ENCODE assay signal across 29 cellular contexts in the genomic region with DNA sequence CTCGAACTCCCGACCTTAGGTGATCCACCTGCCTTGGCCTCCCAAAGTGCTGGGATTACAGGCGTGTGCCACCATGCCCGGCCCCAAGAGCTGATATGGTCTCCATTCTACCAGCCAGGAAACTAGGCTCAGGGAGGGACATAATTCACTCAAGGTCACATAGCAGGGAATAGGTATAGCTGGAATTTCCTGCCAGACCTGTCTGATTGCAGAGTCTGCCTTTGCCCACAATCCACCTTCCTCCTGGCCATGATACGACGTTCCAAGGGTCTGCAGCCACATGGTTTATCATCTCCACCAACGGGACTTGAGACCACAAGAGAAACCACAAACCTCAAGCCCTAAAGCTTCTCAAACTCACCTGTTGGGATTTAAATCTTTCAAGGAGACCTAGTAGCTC. TPM values are rescaled to one million over a fixed set of nuclear protein-coding genes. Genes with fewer than 3 reads are reported as not detected.
"Had no signal": no experiment of that assay in that cellular context is flagged by ENCODE, and none has a peak within 500 bp of the region (broad histone marks: within the 10 kb centered on the region; RNA-seq: fewer than 3 reads in every experiment).

No MANE protein-coding gene starts in this region.

- ATAC-seq: activated CD8-positive, alpha-beta T cell treated with anti-CD3 and anti-CD28 coated beads, Interleukin-2, amount 10 ng/mL, durations not matched to agents 7 days and 5 days; gastrocnemius medialis; left cardiac atrium; natural killer cell treated with Interleukin-12 subunit alpha and Interleukin-12 subunit beta and Interleukin-15 and Interleukin-18, amount 100 ng/mL, for 72 hours; stimulated activated memory B cell treated with anti-CD40 and anti-IgM and Interleukin-4, amounts not matched to agents 10 μg/mL and 1 μg/mL and 100 μg/mL, for 72 hours had no signal

- H3K36me3 Mint-ChIP-seq: activated naive CD8-positive, alpha-beta T cell; natural killer cell treated with Interleukin-12 subunit alpha and Interleukin-12 subunit beta and Interleukin-15 and Interleukin-18, amount 100 ng/mL, for 72 hours; stimulated activated memory B cell treated with anti-CD40 and anti-IgM and Interleukin-4, amounts not matched to agents 10 μg/mL and 1 μg/mL and 100 μg/mL, for 72 hours had no signal

- H3K4me3 ChIP-seq: adrenal gland, ascending aorta, esophagus squamous epithelium, gastrocnemius medialis, sigmoid colon, smooth muscle cell had no signal

- DNase-seq: activated CD4-positive, alpha-beta T cell treated with anti-CD3 and anti-CD28 coated beads, Interleukin-2, amount 50 U/mL, for 1 hour; activated CD4-positive, CD25-positive, alpha-beta regulatory T cell treated with anti-CD3 and anti-CD28 coated beads, Interleukin-2, amount 50 U/mL, for 72 hours; activated CD8-positive, alpha-beta T cell treated with anti-CD3 and anti-CD28 coated beads, Interleukin-2, amount 10 ng/mL, durations not matched to agents 7 days and 5 days; activated naive CD4-positive, alpha-beta T cell; activated T-cell treated with anti-CD3 and anti-CD28 coated beads, Interleukin-2, amount 50 U/mL, for 1 hour; adrenal gland; brain microvascular endothelial cell; caudate nucleus; dermis blood vessel endothelial cell; effector CD8-positive, alpha-beta T cell; esophagus squamous epithelium; gastrocnemius medialis; hypothalamus; left cardiac atrium; midbrain; posterior cingulate gyrus; sigmoid colon; stimulated activated CD4-positive, alpha-beta T cell treated with anti-CD3 and anti-CD28 coated beads, Interleukin-15, amount 100 ng/mL, for 24 hours; WERI-Rb-1 had no signal

- H3K9me3 Mint-ChIP-seq: activated T-helper 2 cell treated with anti-CD3 and anti-CD28 coated beads, Interferon-gamma antibody, Interleukin-2, Interleukin-4, amounts not matched to agents 10 μg/mL and 5 μg/mL and 100 μg/mL, durations not matched to agents 14 hours and 24 hours and 36 hours; natural killer cell treated with Interleukin-12 subunit alpha and Interleukin-12 subunit beta and Interleukin-15 and Interleukin-18, amount 100 ng/mL, for 72 hours; T-helper 2 cell treated with Interferon-gamma antibody and Interleukin-4, amounts not matched to agents 5 μg/mL and 100 μg/mL, for 36 hours had no signal

- H3K27ac ChIP-seq: adrenal gland, ascending aorta, brain microvascular endothelial cell, esophagus squamous epithelium, gastrocnemius medialis, sigmoid colon, WERI-Rb-1 had no signal

- H3K36me3 ChIP-seq: adrenal gland, ascending aorta, brain microvascular endothelial cell, esophagus squamous epithelium, gastrocnemius medialis, sigmoid colon, WERI-Rb-1 had no signal

- H3K4me2 ChIP-seq: smooth muscle cell had no signal

- H3K4me3 Mint-ChIP-seq: activated CD8-positive, alpha-beta T cell treated with anti-CD3 and anti-CD28 coated beads, Interleukin-2, amount 10 ng/mL, durations not matched to agents 7 days and 5 days; activated naive CD8-positive, alpha-beta T cell; natural killer cell treated with Interleukin-12 subunit alpha and Interleukin-12 subunit beta and Interleukin-15 and Interleukin-18, amount 100 ng/mL, for 72 hours; stimulated activated memory B cell treated with anti-CD40 and anti-IgM and Interleukin-4, amounts not matched to agents 10 μg/mL and 1 μg/mL and 100 μg/mL, for 72 hours; T-helper 2 cell treated with Interferon-gamma antibody and Interleukin-4, amounts not matched to agents 5 μg/mL and 100 μg/mL, for 36 hours had no signal

- H3K4me1 Mint-ChIP-seq: stimulated activated memory B cell treated with anti-CD40 and anti-IgM and Interleukin-4, amounts not matched to agents 10 μg/mL and 1 μg/mL and 100 μg/mL, for 72 hours had no signal

- H3K4me1 ChIP-seq: adrenal gland, ascending aorta, gastrocnemius medialis had no signal

- H3K27me3 ChIP-seq: ascending aorta had no signal

- H3K27ac Mint-ChIP-seq: activated CD8-positive, alpha-beta T cell treated with anti-CD3 and anti-CD28 coated beads, Interleukin-2, amount 10 ng/mL, durations not matched to agents 7 days and 5 days; activated naive CD8-positive, alpha-beta T cell; activated T-helper 2 cell treated with anti-CD3 and anti-CD28 coated beads, Interferon-gamma antibody, Interleukin-2, Interleukin-4, amounts not matched to agents 10 μg/mL and 5 μg/mL and 100 μg/mL, durations not matched to agents 14 hours and 24 hours and 36 hours; natural killer cell treated with Interleukin-12 subunit alpha and Interleukin-12 subunit beta and Interleukin-15 and Interleukin-18, amount 100 ng/mL, for 72 hours; stimulated activated memory B cell treated with anti-CD40 and anti-IgM and Interleukin-4, amounts not matched to agents 10 μg/mL and 1 μg/mL and 100 μg/mL, for 72 hours; T-helper 2 cell treated with Interferon-gamma antibody and Interleukin-4, amounts not matched to agents 5 μg/mL and 100 μg/mL, for 36 hours had no signal

- H3K9me3 ChIP-seq: adrenal gland, gastrocnemius medialis had no signal

RNA-seq across cellular contexts. Expression of a gene that starts 32.0 kb away (rescaled TPM):
- total RNA-seq: activated CD8-positive, alpha-beta T cell treated with anti-CD3 and anti-CD28 coated beads, Interleukin-2, amount 10 ng/mL, durations not matched to agents 7 days and 5 days; activated T-helper 2 cell treated with anti-CD3 and anti-CD28 coated beads, Interferon-gamma antibody, Interleukin-2, Interleukin-4, amounts not matched to agents 10 μg/mL and 5 μg/mL and 100 μg/mL, durations not matched to agents 14 hours and 24 hours and 36 hours; adrenal gland; ascending aorta; dermis blood vessel endothelial cell; esophagus squamous epithelium; gastrocnemius medialis; left cardiac atrium; liver; natural killer cell treated with Interleukin-12 subunit alpha and Interleukin-12 subunit beta and Interleukin-15 and Interleukin-18, amount 100 ng/mL, for 72 hours; renal cortical epithelial cell; sigmoid colon; smooth muscle cell; ureter had no signal
